ENCODE assay signal across 1 cellular context in genomic region chr1:244651956-244652698, GRCh38.
TF ChIP-seq lines count a peak whose summit lies in the region.

No MANE protein-coding gene starts in this region.

TF ChIP-seq in GM23338, 12 proteins besides CTCF, POLR2A, EP300 and RAD21 (continued from another document):
- TF ChIP-seq ZNF462 (CRISPR knock-in tag; IDR thresholded peaks at IDR 0.05) (no peak), POLR2AphosphoS5 (IDR thresholded peaks at IDR 0.05; ENCODE audit: low read depth) (peak; percentile 88)
